ENCODE assay signal across 19 cellular contexts in the genomic region with DNA sequence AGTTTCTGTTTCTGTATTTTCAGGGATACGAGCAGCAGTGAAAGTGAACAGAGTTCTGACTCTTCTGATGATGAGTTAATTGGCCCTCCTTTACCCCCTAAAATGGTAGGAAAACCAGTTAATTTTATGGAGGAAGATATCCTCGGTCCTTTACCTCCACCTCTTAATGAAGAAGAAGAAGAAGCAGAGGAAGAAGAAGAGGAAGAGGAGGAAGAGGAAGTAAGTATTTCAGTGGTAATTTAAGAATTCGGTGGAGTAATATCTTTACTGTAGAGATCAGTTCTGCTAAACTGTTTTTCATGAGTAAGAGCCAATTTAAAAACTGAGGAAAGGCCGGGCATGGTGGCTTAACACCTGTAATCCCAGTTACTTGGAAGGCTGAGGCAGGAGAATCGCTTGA.
"Had no signal": no experiment of that assay in that cellular context is flagged by ENCODE, and none has a peak within 500 bp of the region (broad histone marks: within the 10 kb centered on the region; RNA-seq: fewer than 3 reads in every experiment).

No MANE protein-coding gene starts in this region.

- H3K27me3 Mint-ChIP-seq: activated CD4-positive, alpha-beta memory T cell treated with anti-CD3 and anti-CD28 coated beads for 36 hours; activated naive CD4-positive, alpha-beta T cell treated with anti-CD3 and anti-CD28 coated beads, Interleukin-2, amount 10 ng/mL, durations not matched to agents 7 days and 5 days; naive thymus-derived CD4-positive, alpha-beta T cell; stimulated activated naive CD8-positive, alpha-beta T cell treated with anti-CD3 and anti-CD28 coated beads, Interleukin-15, amount 100 ng/mL, for 72 hours had no signal

- H3K27ac ChIP-seq: right lobe of liver, skin epidermis, tibial nerve had no signal

- H3K27me3 ChIP-seq: left lung, right lobe of liver, tibial nerve had no signal

- H3K4me1 ChIP-seq: right lobe of liver, tibial nerve had no signal

- H3K27ac Mint-ChIP-seq: activated CD4-positive, alpha-beta memory T cell treated with anti-CD3 and anti-CD28 coated beads for 36 hours; activated naive CD4-positive, alpha-beta T cell treated with anti-CD3 and anti-CD28 coated beads, Interleukin-2, amount 10 ng/mL, durations not matched to agents 7 days and 5 days; naive thymus-derived CD4-positive, alpha-beta T cell; stimulated activated naive CD8-positive, alpha-beta T cell treated with anti-CD3 and anti-CD28 coated beads, Interleukin-15, amount 100 ng/mL, for 72 hours had no signal

- H3K4me1 Mint-ChIP-seq: activated naive CD4-positive, alpha-beta T cell treated with anti-CD3 and anti-CD28 coated beads, Interleukin-2, amount 10 ng/mL, durations not matched to agents 7 days and 5 days; neural crest cell; stimulated activated naive CD8-positive, alpha-beta T cell treated with anti-CD3 and anti-CD28 coated beads, Interleukin-15, amount 100 ng/mL, for 72 hours had no signal

- H3K4me3 ChIP-seq: left lung, lung, right lobe of liver, skin epidermis, tibial nerve had no signal

- ATAC-seq: left lung; naive thymus-derived CD4-positive, alpha-beta T cell; right lobe of liver; stimulated activated naive CD8-positive, alpha-beta T cell treated with anti-CD3 and anti-CD28 coated beads, Interleukin-15, amount 100 ng/mL, for 72 hours had no signal

- H3K9me3 ChIP-seq: left lung, right lobe of liver, tibial nerve had no signal

- H3K4me3 Mint-ChIP-seq: activated CD4-positive, alpha-beta memory T cell treated with anti-CD3 and anti-CD28 coated beads for 36 hours; activated naive CD4-positive, alpha-beta T cell treated with anti-CD3 and anti-CD28 coated beads, Interleukin-2, amount 10 ng/mL, durations not matched to agents 7 days and 5 days; naive thymus-derived CD4-positive, alpha-beta T cell; neural crest cell; stimulated activated naive CD8-positive, alpha-beta T cell treated with anti-CD3 and anti-CD28 coated beads, Interleukin-15, amount 100 ng/mL, for 72 hours had no signal

- DNase-seq: activated CD4-positive, alpha-beta memory T cell treated with anti-CD3 and anti-CD28 coated beads for 36 hours; activated CD4-positive, alpha-beta T cell treated with anti-CD3 and anti-CD28 coated beads for 4 hours; activated CD4-positive, CD25-positive, alpha-beta regulatory T cell; activated naive CD4-positive, alpha-beta T cell treated with anti-CD3 and anti-CD28 coated beads, Interleukin-2, amount 10 ng/mL, durations not matched to agents 7 days and 5 days; activated T-cell treated with anti-CD3 and anti-CD28 coated beads, Interleukin-2, amount 50 U/mL, for 48 hours; amygdala; effector CD4-positive, alpha-beta T cell; erythroblast; foreskin fibroblast; left lung; naive thymus-derived CD4-positive, alpha-beta T cell; posterior cingulate gyrus; right lobe of liver; stimulated activated CD4-positive, alpha-beta T cell treated with anti-CD3 and anti-CD28 coated beads, Interleukin-1b, Interleukin-23, amount 100 ng/mL, for 48 hours; stimulated activated naive CD8-positive, alpha-beta T cell treated with anti-CD3 and anti-CD28 coated beads, Interleukin-15, amount 100 ng/mL, for 72 hours had no signal

- H3K9me3 Mint-ChIP-seq: activated CD4-positive, alpha-beta memory T cell treated with anti-CD3 and anti-CD28 coated beads for 36 hours; activated naive CD4-positive, alpha-beta T cell treated with anti-CD3 and anti-CD28 coated beads, Interleukin-2, amount 10 ng/mL, durations not matched to agents 7 days and 5 days; naive thymus-derived CD4-positive, alpha-beta T cell; neural crest cell; stimulated activated naive CD8-positive, alpha-beta T cell treated with anti-CD3 and anti-CD28 coated beads, Interleukin-15, amount 100 ng/mL, for 72 hours had no signal
